ENCODE assay signal across 10 cellular contexts in genomic region chr19:10876459-10877240, GRCh38. TPM values are rescaled to one million over a fixed set of nuclear protein-coding genes. Genes with fewer than 3 reads are reported as not detected.
A peak's percentile ranks its signal among the peaks of the same experiment; 100 is the strongest.
DNase-seq lines count a peak whose midpoint lies in the region; ATAC-seq and TF ChIP-seq lines count a peak whose summit lies in the region.
"Had no signal": no experiment of that assay in that cellular context is flagged by ENCODE, and none has a peak within 500 bp of the region (broad histone marks: within the 10 kb centered on the region; RNA-seq: fewer than 3 reads in every experiment).

No MANE protein-coding gene starts in this region.

- 60 to 87% (median 64%) methylated on average over 6 to 10 of the region's 10 CpGs for WGBS in heart left ventricle, 4 donors

- H3K27ac ChIP-seq in A673 (ENCODE audit: low read depth, low read length, poor library complexity, severe bottlenecking) (peak overlapping the region; percentile 32), heart left ventricle (peak overlapping the region in 11 of 12 donors; percentile 3 to 89 (median 67))
- H3K27ac ChIP-seq: VCaP had no signal

- CTCF ChIA-PET in A673 (lab: Charles Lee), result no interaction called here

- no TSS peak for BruUV-seq in A673 (replicated peaks; lab: Mats Ljungman, UMichigan)

- POLR2A ChIA-PET in A673 (lab: Charles Lee; ENCODE audit: low non-redundant PET), result no interaction called here

- no peak for TF ChIP-seq POLR2A in heart left ventricle (IDR thresholded peaks at IDR 0.05)

- H3K4me3 ChIP-seq in A673 (ENCODE audit: low read depth, low read length, poor library complexity, severe bottlenecking) (no peak overlapping the region), heart left ventricle (no peak overlapping the region)

- H3K9me3 ChIP-seq in A673 (ENCODE audit: low read depth, low read length, poor library complexity, severe bottlenecking), result no peaks in the 10 kb centered on the region
- H3K9me3 ChIP-seq in heart left ventricle, result no peaks in the 10 kb centered on the region

- ATAC-seq in HG03354 (IDR thresholded peaks at IDR 0.05; ENCODE audit: poor library complexity, severe bottlenecking, unreplicated experiment) (peak; percentile 60), heart left ventricle (peak; percentile 66 to 84 (median 76))

- H3K4me1 ChIP-seq in A673 (ENCODE audit: insufficient read depth, low read length, poor library complexity, severe bottlenecking) (peaks cover 15% of the 10 kb centered on the region), heart left ventricle (peaks cover 0 to 69% (median 40%) of the 10 kb centered on the region in 12 donors)

- DNase-seq in A673 (ENCODE audit: low spot score), result no peak
- DNase-seq in GM19240 (ENCODE audit: insufficient read length, low spot score), result peak; percentile 40
- peak in 3 of 5 donors; percentile 61 to 85 (median 69) for DNase-seq in heart left ventricle
- DNase-seq in DMS153 treated with DMSO at 0.1 percent for 48 hours (lab: John Stamatoyannopoulos, UW; ENCODE audit: unreplicated experiment), result no peak
- no peak for DNase-seq in KBM-7
- no peak for DNase-seq in 8988T
- DNase-seq in G401 (ENCODE audit: low spot score), result no peak
- DNase-seq: DMS79 treated with DMSO at 0.1 percent for 48 hours had no signal

- intact Hi-C loops in A673 (cut with micrococcal nuclease; ENCODE audit: unreplicated experiment) (no loop called here), heart left ventricle (cut with DNase I) (loop anchor here in 3 of 10 donors (5.0 kb wide), 1 partner anchor 51 kb away; the partner anchor contains the start of genes TIMM29 (in 3 of the 3) and YIPF2 (in 3 of the 3))

- H3K27me3 ChIP-seq in A673 (replicated peaks; ENCODE audit: insufficient read depth, low read depth, low read length, poor library complexity), result no peaks in the 10 kb centered on the region
- no peaks in the 10 kb centered on the region for H3K27me3 ChIP-seq in heart left ventricle

- TF ChIP-seq CTCF in A673 (conservative IDR thresholded peaks at IDR 0.05; ENCODE audit: low read depth, low read length) (no peak), heart left ventricle (IDR thresholded peaks at IDR 0.05) (no peak)

- in situ Hi-C loops in KBM-7 (cut with MboI; ENCODE audit: low pct_unique_long_range_greater_than_20kb, low sequenced_read_pairs) (no loop called here), G401 (cut with HindIII; ENCODE audit: low sequenced_read_pairs) (no loop called here)

- no peaks in the 10 kb centered on the region for H3K36me3 ChIP-seq in A673 (ENCODE audit: insufficient read depth, low read length, poor library complexity, severe bottlenecking)
- H3K36me3 ChIP-seq in heart left ventricle, result no peaks in the 10 kb centered on the region

RNA-seq across cellular contexts. Expression of gene CARM1, which starts 5.3 kb away (rescaled TPM):
- 78.7 and 81.5 TPM in 2 replicates for total RNA-seq in A673 (2021)
- total RNA-seq in heart left ventricle, result 10 to 100 TPM; 22.4 to 39.5 (median 29.3) TPM
- 10 to 100 TPM; 26.9 to 38.6 TPM for polyA plus RNA-seq in heart left ventricle
- total RNA-seq in G401 (2014; rRNA removed; shearing (Covaris generic)), result 41.8 and 54.2 TPM in 2 replicates

RNA-seq across cellular contexts. Expression of gene C19orf38, which starts 28.4 kb away (rescaled TPM):
- total RNA-seq in A673 (2021), result not detected in 2 replicates
- 1 to 10 TPM in 4 of 9 donors, under 1 TPM in 5; 0.21 to 6.0 (median 0.86) TPM for total RNA-seq in heart left ventricle
- polyA plus RNA-seq in heart left ventricle, result 1 to 10 TPM in 1 of 2 donors, under 1 TPM in 1; 0.23 to 1.1 TPM
- not detected in 2 replicates for total RNA-seq in G401 (2014; rRNA removed; shearing (Covaris generic))

RNA-seq across cellular contexts. Expression of gene TMED1, which starts 40.6 kb away (rescaled TPM):
- total RNA-seq in A673 (2021) (23.1 and 27.3 TPM in 2 replicates), heart left ventricle (10 to 100 TPM; 27.0 to 56.5 (median 35.0) TPM)
- polyA plus RNA-seq in heart left ventricle, result 10 to 100 TPM; 44.6 to 76.5 TPM
- 62.9 and 74.7 TPM in 2 replicates for total RNA-seq in G401 (2014; rRNA removed; shearing (Covaris generic))

RNA-seq across cellular contexts. Expression of gene YIPF2, which starts 51.8 kb away (rescaled TPM):
- total RNA-seq in A673 (2021) (24.5 and 24.6 TPM in 2 replicates), heart left ventricle (10 to 100 TPM; 11.5 to 27.1 (median 17.3) TPM)
- polyA plus RNA-seq in heart left ventricle, result 10 to 100 TPM; 21.5 to 38.7 TPM
- total RNA-seq in G401 (2014; rRNA removed; shearing (Covaris generic)), result 42.5 and 71.1 TPM in 2 replicates

RNA-seq across cellular contexts. Expression of gene TIMM29, which starts 52.0 kb away (rescaled TPM):
- total RNA-seq in A673 (2021) (30.0 and 32.5 TPM in 2 replicates), heart left ventricle (10 to 100 TPM; 10.0 to 29.3 (median 14.5) TPM)
- 10 to 100 TPM; 15.5 to 17.3 TPM for polyA plus RNA-seq in heart left ventricle
- 58.4 and 70.7 TPM in 2 replicates for total RNA-seq in G401 (2014; rRNA removed; shearing (Covaris generic))

Comparison
In these comparisons a context has a peak if more than half of its experiments do, and no peak if none do; other contexts are left out.
1. DNase-seq: peak in GM19240 (single experiment) and heart left ventricle (3 of 5); none in A673 (single experiment), DMS153 treated with DMSO at 0.1 percent for 48 hours (single experiment), KBM-7 (single experiment), 8988T (single experiment) and G401 (single experiment).